1 cellular context compared by ENCODE assay signal in genomic region chr4:70657326-70657725, GRCh38.
A peak's percentile ranks its signal among the peaks of the same experiment; 100 is the strongest.
TF ChIP-seq lines count a peak whose summit lies in the region.

No MANE protein-coding gene starts in this region.

TF ChIP-seq in HepG2, 621 proteins besides CTCF, POLR2A, EP300 and RAD21:
- TF ChIP-seq MAFK (conservative IDR thresholded peaks at IDR 0.05 in 1 of 2, IDR thresholded peaks at IDR 0.05 in 1 of 2; ENCODE audit: low read length in 2 of 2) (peak; percentile 95 to 99), ZNF720 (CRISPR knock-in tag; IDR thresholded peaks at IDR 0.05) (no peak), MAFF (IDR thresholded peaks at IDR 0.05; ENCODE audit: low read depth, low read length) (peak; percentile 98)
TF ChIP-seq in HepG2: peak in this region for 2.
